ENCODE assay signal across 1 cellular context in the genomic region with DNA sequence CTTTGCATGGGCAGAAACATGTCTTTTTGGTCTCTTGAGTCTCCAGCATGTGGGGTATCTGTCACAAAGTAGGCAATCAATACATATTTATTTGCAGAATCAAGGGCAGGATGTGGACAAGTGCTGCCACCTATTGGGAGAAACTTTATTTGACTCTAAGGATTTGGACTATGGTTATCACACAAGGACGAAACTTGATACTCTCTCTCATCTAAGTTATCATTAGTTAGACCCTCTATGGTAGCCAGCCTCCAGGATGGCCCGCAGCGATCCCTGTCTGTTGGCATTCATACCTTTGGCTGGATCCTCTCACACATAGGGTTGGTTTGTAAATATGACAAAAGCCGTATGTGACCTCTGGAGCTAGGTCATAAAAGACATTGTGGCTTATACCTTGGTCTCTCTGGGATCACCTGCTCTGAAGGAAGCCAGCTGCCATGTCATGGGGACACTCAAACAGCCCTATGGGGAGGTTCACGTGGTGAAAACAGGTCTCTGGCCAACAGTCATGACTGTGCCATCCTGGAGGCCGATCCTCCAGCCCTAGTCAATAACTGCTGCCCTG.
TF ChIP-seq lines count a peak whose summit lies in the region.

No MANE protein-coding gene starts in this region.

TF ChIP-seq in HepG2, 621 proteins besides CTCF, POLR2A, EP300 and RAD21 (continued from another document):
- TF ChIP-seq, protein P1, sequence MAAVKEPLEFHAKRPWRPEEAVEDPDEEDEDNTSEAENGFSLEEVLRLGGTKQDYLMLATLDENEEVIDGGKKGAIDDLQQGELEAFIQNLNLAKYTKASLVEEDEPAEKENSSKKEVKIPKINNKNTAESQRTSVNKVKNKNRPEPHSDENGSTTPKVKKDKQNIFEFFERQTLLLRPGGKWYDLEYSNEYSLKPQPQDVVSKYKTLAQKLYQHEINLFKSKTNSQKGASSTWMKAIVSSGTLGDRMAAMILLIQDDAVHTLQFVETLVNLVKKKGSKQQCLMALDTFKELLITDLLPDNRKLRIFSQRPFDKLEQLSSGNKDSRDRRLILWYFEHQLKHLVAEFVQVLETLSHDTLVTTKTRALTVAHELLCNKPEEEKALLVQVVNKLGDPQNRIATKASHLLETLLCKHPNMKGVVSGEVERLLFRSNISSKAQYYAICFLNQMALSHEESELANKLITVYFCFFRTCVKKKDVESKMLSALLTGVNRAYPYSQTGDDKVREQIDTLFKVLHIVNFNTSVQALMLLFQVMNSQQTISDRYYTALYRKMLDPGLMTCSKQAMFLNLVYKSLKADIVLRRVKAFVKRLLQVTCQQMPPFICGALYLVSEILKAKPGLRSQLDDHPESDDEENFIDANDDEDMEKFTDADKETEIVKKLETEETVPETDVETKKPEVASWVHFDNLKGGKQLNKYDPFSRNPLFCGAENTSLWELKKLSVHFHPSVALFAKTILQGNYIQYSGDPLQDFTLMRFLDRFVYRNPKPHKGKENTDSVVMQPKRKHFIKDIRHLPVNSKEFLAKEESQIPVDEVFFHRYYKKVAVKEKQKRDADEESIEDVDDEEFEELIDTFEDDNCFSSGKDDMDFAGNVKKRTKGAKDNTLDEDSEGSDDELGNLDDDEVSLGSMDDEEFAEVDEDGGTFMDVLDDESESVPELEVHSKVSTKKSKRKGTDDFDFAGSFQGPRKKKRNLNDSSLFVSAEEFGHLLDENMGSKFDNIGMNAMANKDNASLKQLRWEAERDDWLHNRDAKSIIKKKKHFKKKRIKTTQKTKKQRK (IDR thresholded peaks at IDR 0.05; ENCODE audit: low read length) = 0 out of 2 replicates have a peak, but pooled peaks have one; percentile 26
- TF ChIP-seq SMAD1 (CRISPR knock-in tag; IDR thresholded peaks at IDR 0.05; ENCODE audit: borderline replicate concordance, low read depth) (no peak), MEIS2 (CRISPR knock-in tag; IDR thresholded peaks at IDR 0.05) (no peak), ZNF124 (CRISPR knock-in tag; IDR thresholded peaks at IDR 0.05) (0 out of 2 replicates have a peak, but pooled peaks have one; percentile 28), ZNF772 (CRISPR knock-in tag; IDR thresholded peaks at IDR 0.05) (no peak), ZBTB7A (CRISPR knock-in tag; IDR thresholded peaks at IDR 0.05) (no peak), SP1 (IDR thresholded peaks at IDR 0.05) (no peak), SP1 (CRISPR knock-in tag; IDR thresholded peaks at IDR 0.05) (no peak), ATF7 (IDR thresholded peaks at IDR 0.05) (no peak), ATF7 (CRISPR knock-in tag; IDR thresholded peaks at IDR 0.05) (no peak), NR2F6 (IDR thresholded peaks at IDR 0.05) (no peak; the same call in none of the 2 replicates), NR2F6 (CRISPR knock-in tag; IDR thresholded peaks at IDR 0.05) (0 out of 2 replicates have a peak, but pooled peaks have one; percentile 7), ZNF34 (CRISPR knock-in tag; IDR thresholded peaks at IDR 0.05; ENCODE audit: borderline replicate concordance) (no peak)
- TF ChIP-seq, protein P2, sequence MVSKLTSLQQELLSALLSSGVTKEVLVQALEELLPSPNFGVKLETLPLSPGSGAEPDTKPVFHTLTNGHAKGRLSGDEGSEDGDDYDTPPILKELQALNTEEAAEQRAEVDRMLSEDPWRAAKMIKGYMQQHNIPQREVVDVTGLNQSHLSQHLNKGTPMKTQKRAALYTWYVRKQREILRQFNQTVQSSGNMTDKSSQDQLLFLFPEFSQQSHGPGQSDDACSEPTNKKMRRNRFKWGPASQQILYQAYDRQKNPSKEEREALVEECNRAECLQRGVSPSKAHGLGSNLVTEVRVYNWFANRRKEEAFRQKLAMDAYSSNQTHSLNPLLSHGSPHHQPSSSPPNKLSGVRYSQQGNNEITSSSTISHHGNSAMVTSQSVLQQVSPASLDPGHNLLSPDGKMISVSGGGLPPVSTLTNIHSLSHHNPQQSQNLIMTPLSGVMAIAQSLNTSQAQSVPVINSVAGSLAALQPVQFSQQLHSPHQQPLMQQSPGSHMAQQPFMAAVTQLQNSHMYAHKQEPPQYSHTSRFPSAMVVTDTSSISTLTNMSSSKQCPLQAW (CRISPR knock-in tag; IDR thresholded peaks at IDR 0.05) = 0 out of 2 replicates have a peak, but pooled peaks have one; percentile 29
TF ChIP-seq in HepG2: peak in this region for 37.
